Comparison of ENCODE assay signal across 7 cellular contexts in genomic region chr13:42112864-42113263, GRCh38.
"Had no signal": no experiment of that assay in that cellular context is flagged by ENCODE, and none has a peak within 500 bp of the region (broad histone marks: within the 10 kb centered on the region; RNA-seq: fewer than 3 reads in every experiment).

No MANE protein-coding gene starts in this region.

- H3K9me3 ChIP-seq: HAP-1 had no signal

- H3K9me3 Mint-ChIP-seq: GM23338, HFFc6 had no signal

- H3K4me3 ChIP-seq: GM23338, HAP-1, K562 had no signal

- H3K27ac Mint-ChIP-seq: GM23338, HFFc6 had no signal

- H3K36me3 ChIP-seq: HAP-1 had no signal

- H3K4me3 Mint-ChIP-seq: GM23338, HFFc6 had no signal

- H3K4me2 ChIP-seq: GM23338 had no signal

- H2AFZ ChIP-seq: GM23338 had no signal

- ATAC-seq: GM23338, HCT116 had no signal

- DNase-seq: HFFc6, IMR-90, KG1 had no signal
